17 cellular contexts compared by ENCODE assay signal in the genomic region with DNA sequence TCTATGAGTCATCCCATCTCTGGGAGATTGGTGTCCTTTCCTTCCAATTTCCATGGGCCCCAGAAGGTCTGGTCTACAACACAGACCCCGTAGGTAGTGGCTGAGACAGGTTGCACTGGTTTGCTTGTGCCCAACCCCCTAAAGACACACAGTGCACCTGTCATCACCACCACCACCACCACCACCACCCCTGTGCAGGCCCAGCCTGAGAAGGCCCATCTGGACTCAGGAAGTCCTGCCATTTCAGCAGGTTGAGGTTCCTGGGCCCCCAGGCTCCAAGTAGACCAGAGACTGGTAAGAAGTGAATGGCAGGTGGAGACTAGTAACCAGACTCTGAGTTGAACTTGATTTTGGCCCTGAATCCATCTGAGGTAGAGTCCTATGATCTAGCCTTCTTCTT. TPM values are rescaled to one million over a fixed set of nuclear protein-coding genes. Genes with fewer than 3 reads are reported as not detected.
DNase-seq lines count a peak whose midpoint lies in the region; FAIRE-seq and TF ChIP-seq lines count a peak whose summit lies in the region.
"Had no signal": no experiment of that assay in that cellular context is flagged by ENCODE, and none has a peak within 500 bp of the region (broad histone marks: within the 10 kb centered on the region; RNA-seq: fewer than 3 reads in every experiment).

No MANE protein-coding gene starts in this region.

- no peaks in the 10 kb centered on the region for H3K36me3 ChIP-seq in BLaER1
- no peaks in the 10 kb centered on the region for H3K36me3 ChIP-seq in H1 (ENCODE audit: control insufficient read depth in 2 of 4, insufficient read depth in 4 of 4, low read length in 3 of 4)
- no peaks in the 10 kb centered on the region for H3K36me3 ChIP-seq in neuronal stem cell (replicated peaks in 1 of 2; ENCODE audit: control insufficient read depth in 2 of 2, insufficient read depth in 2 of 2, low read length in 2 of 2)
- H3K36me3 ChIP-seq in SJCRH30, result no peaks in the 10 kb centered on the region
- H3K36me3 ChIP-seq in HAP-1 (replicated peaks), result no peaks in the 10 kb centered on the region

- no peak overlapping the region for H3K23ac ChIP-seq in H9 (ENCODE audit: insufficient read length, low read depth, low read length)
- H3K23ac ChIP-seq in H1 (ENCODE audit: insufficient read length), result no peak overlapping the region
- H3K23ac ChIP-seq in neuronal stem cell (ENCODE audit: low read depth, low read length, poor library complexity), result peak overlapping the region; percentile 14

- H3K27ac ChIP-seq in BLaER1, result peak overlapping the region; percentile 97
- H3K27ac ChIP-seq in H9 (ENCODE audit: insufficient read length, low read depth, low read length), result no peak overlapping the region
- no peak overlapping the region for H3K27ac ChIP-seq in H1 (ENCODE audit: low read depth, low read length)
- no peak overlapping the region for H3K27ac ChIP-seq in neuronal stem cell (replicated peaks; ENCODE audit: low read length)
- H3K27ac ChIP-seq in SJCRH30, result no peak overlapping the region

- H3K9me3 ChIP-seq in BLaER1, result 0 out of 2 replicates have a peak, but pooled peaks cover 9% of the 10 kb centered on the region
- no peaks in the 10 kb centered on the region for H3K9me3 ChIP-seq in H9 (ENCODE audit: control insufficient read depth, low read depth, low read length)
- no peaks in the 10 kb centered on the region for H3K9me3 ChIP-seq in H1 (ENCODE audit: insufficient read depth in 2 of 2, low read depth in 1 of 2, low read length in 1 of 2)
- H3K9me3 ChIP-seq in neuronal stem cell (replicated peaks in 1 of 2; ENCODE audit: control insufficient read depth in 2 of 2, insufficient read depth in 1 of 2, low read depth in 1 of 2, low read length in 2 of 2), result peaks cover 0 to 5% of the 10 kb centered on the region in 2 donors
- no peaks in the 10 kb centered on the region for H3K9me3 ChIP-seq in SJCRH30 (replicated peaks)
- H3K9me3 ChIP-seq in HAP-1, result no peaks in the 10 kb centered on the region

- H2AK5ac ChIP-seq in H9 (ENCODE audit: insufficient read length, low read length), result no peak overlapping the region
- H2AK5ac ChIP-seq in H1 (ENCODE audit: low read depth, low read length), result peak overlapping the region; percentile 53; the same call in 1 of the 2 replicates
- H2AK5ac ChIP-seq in neuronal stem cell (ENCODE audit: low read depth, low read length), result peak overlapping the region; percentile 99

- H3K27ac Mint-ChIP-seq in H9, result no peak overlapping the region
- H3K27ac Mint-ChIP-seq: B cell; CD4-positive, alpha-beta memory T cell; GM23338 had no signal

- no peak overlapping the region for H2BK15ac ChIP-seq in H9 (ENCODE audit: low read depth, low read length)
- H2BK15ac ChIP-seq in H1 (ENCODE audit: low read length), result no peak overlapping the region
- no peak overlapping the region for H2BK15ac ChIP-seq in neuronal stem cell (ENCODE audit: low read length)

- H3K9me3 Mint-ChIP-seq in H9, result peaks cover 0 to 4% of the 10 kb centered on the region in 2 experiments; a peak in 1 of 5 replicates
- H3K9me3 Mint-ChIP-seq: CD4-positive, alpha-beta memory T cell; GM23338 had no signal

- H3K27me3 Mint-ChIP-seq in H9 (ENCODE audit: low read depth), result peaks cover 76% of the 10 kb centered on the region

- TF ChIP-seq EP300 in H1 (IDR thresholded peaks at IDR 0.05; ENCODE audit: borderline replicate concordance in 1 of 2, low read depth in 2 of 2, low read length in 2 of 2), result no peak

- H4K20me1 ChIP-seq in BLaER1 (no peaks in the 10 kb centered on the region), H9 (ENCODE audit: control insufficient read depth, insufficient read depth, insufficient read length) (no peaks in the 10 kb centered on the region), H1 (replicated peaks in 1 of 2; ENCODE audit: control insufficient read depth in 1 of 2, insufficient read depth in 2 of 2, low read length in 2 of 2) (no peaks in the 10 kb centered on the region)

- H3K27me3 ChIP-seq in BLaER1 (no peaks in the 10 kb centered on the region), H9 (ENCODE audit: insufficient read depth, low read length) (no peaks in the 10 kb centered on the region), H1 (replicated peaks in 1 of 4; ENCODE audit: control insufficient read depth in 3 of 4, extremely low read depth in 1 of 4, insufficient read depth in 3 of 4, low read length in 3 of 4) (peaks cover 0 to 15% (median 4%) of the 10 kb centered on the region in 4 experiments; a peak in 3 of 7 replicates), neuronal stem cell (ENCODE audit: control insufficient read depth in 3 of 3, insufficient read depth in 3 of 3, low read depth in 1 of 3, low read length in 3 of 3) (peaks cover 0 to 85% (median 0%) of the 10 kb centered on the region in 3 experiments), SJCRH30 (no peaks in the 10 kb centered on the region), HAP-1 (ENCODE audit: low read depth) (peaks cover 6% of the 10 kb centered on the region; the same call in 1 of the 2 replicates)

- H3K4me1 ChIP-seq in BLaER1 (peaks cover 84% of the 10 kb centered on the region), H9 (ENCODE audit: insufficient read depth, low read length) (peaks cover 2% of the 10 kb centered on the region; the same call in 1 of the 2 replicates), H1 (replicated peaks in 1 of 4; ENCODE audit: control insufficient read depth in 3 of 4, insufficient read depth in 4 of 4, low read length in 3 of 4) (peaks cover 0 to 22% (median 11%) of the 10 kb centered on the region in 4 experiments; a peak in 6 of 7 replicates), neuronal stem cell (ENCODE audit: control insufficient read depth in 2 of 2, insufficient read depth in 1 of 2, low read depth in 1 of 2, low read length in 2 of 2) (peaks cover 16 to 32% of the 10 kb centered on the region in 2 donors), SJCRH30 (peaks cover 30% of the 10 kb centered on the region), HAP-1 (no peaks in the 10 kb centered on the region)

- TF ChIP-seq POLR2A in H1 (IDR thresholded peaks at IDR 0.05; ENCODE audit: control extremely low read depth in 1 of 2, low read depth in 2 of 2, low read length in 2 of 2), result no peak

- H3T11ph ChIP-seq in H9 (ENCODE audit: low read length), result no peak overlapping the region

- in situ Hi-C loops in HAP-1 (cut with MboI; ENCODE audit: low sequenced_read_pairs), result no loop called here

- no peak overlapping the region for H2BK120ac ChIP-seq in H9 (ENCODE audit: low read depth, low read length, poor library complexity, severe bottlenecking)
- H2BK120ac ChIP-seq in H1 (replicated peaks; ENCODE audit: low read depth, low read length), result no peak overlapping the region
- no peak overlapping the region for H2BK120ac ChIP-seq in neuronal stem cell (ENCODE audit: low read depth, low read length)

- H2AFZ ChIP-seq in H9 (ENCODE audit: low read length) (no peak overlapping the region), H1 (ENCODE audit: low read length) (no peak overlapping the region), neuronal stem cell (ENCODE audit: low read length) (no peak overlapping the region)
- H2AFZ ChIP-seq: GM23338 had no signal

- H3K23me2 ChIP-seq in H9 (ENCODE audit: insufficient read length, low read depth, low read length, poor library complexity, severe bottlenecking), result peaks cover 8% of the 10 kb centered on the region
- H3K23me2 ChIP-seq in H1 (ENCODE audit: low read depth, low read length), result peaks cover 7% of the 10 kb centered on the region; the same call in 1 of the 2 replicates

- H3K56ac ChIP-seq in H9 (ENCODE audit: insufficient read length, low read depth, low read length), result no peak overlapping the region
- no peak overlapping the region for H3K56ac ChIP-seq in H1 (replicated peaks; ENCODE audit: insufficient read length, low read depth, low read length)

- H2BK5ac ChIP-seq in H9 (ENCODE audit: insufficient read length, low read length) (no peak overlapping the region), H1 (ENCODE audit: low read depth, low read length) (no peak overlapping the region), neuronal stem cell (ENCODE audit: low read length) (peak overlapping the region; percentile 30)

- H4K8ac ChIP-seq in H9 (replicated peaks; ENCODE audit: insufficient read length, low read depth, low read length) (no peak overlapping the region), H1 (ENCODE audit: extremely low read depth, insufficient read depth, low read length) (no peak overlapping the region), neuronal stem cell (ENCODE audit: low read depth, low read length) (no peak overlapping the region)

- H3K4me2 ChIP-seq in BLaER1, result peak overlapping the region; percentile 95
- H3K4me2 ChIP-seq in H9 (ENCODE audit: insufficient read depth, insufficient read length, low read length), result no peak overlapping the region
- no peak overlapping the region for H3K4me2 ChIP-seq in H1 (ENCODE audit: insufficient read depth in 1 of 2, low read depth in 2 of 2, low read length in 2 of 2)
- H3K4me2 ChIP-seq in neuronal stem cell (ENCODE audit: insufficient read depth, low read length, poor library complexity, severe bottlenecking), result no peak overlapping the region
- H3K4me2 ChIP-seq: GM23338 had no signal

- TF ChIP-seq RAD21 in H1 (IDR thresholded peaks at IDR 0.05 in 1 of 2, conservative IDR thresholded peaks at IDR 0.05 in 1 of 2; ENCODE audit: low read depth in 2 of 2, low read length in 2 of 2), result no peak

- no peak overlapping the region for H3K4me3 ChIP-seq in BLaER1
- H3K4me3 ChIP-seq in H1 (ENCODE audit: extremely low read depth in 1 of 4, insufficient read depth in 2 of 4, low read depth in 3 of 4, low read length in 4 of 4), result no peak overlapping the region
- H3K4me3 ChIP-seq in neuronal stem cell (ENCODE audit: low read length in 2 of 2), result no peak overlapping the region
- H3K4me3 ChIP-seq in SJCRH30, result no peak overlapping the region
- no peak overlapping the region for H3K4me3 ChIP-seq in HAP-1
- H3K4me3 ChIP-seq: GM23338, K562 had no signal

- H2BK12ac ChIP-seq in H9 (ENCODE audit: insufficient read length, low read depth, low read length), result no peak overlapping the region
- H2BK12ac ChIP-seq in H1 (ENCODE audit: low read depth, low read length), result peak overlapping the region; percentile 27; the same call in 1 of the 2 replicates
- H2BK12ac ChIP-seq in neuronal stem cell (ENCODE audit: low read length), result no peak overlapping the region

- H2BK20ac ChIP-seq in H9 (ENCODE audit: low read depth, low read length, poor library complexity, severe bottlenecking) (no peak overlapping the region), H1 (ENCODE audit: low read length) (no peak overlapping the region)

- DNase-seq in H9, result peak; percentile 12
- no peak for DNase-seq in H1 (ENCODE audit: low read depth in 1 of 2, low spot score in 2 of 2)
- no peak for DNase-seq in neuronal stem cell (ENCODE audit: low spot score)
- no peak for DNase-seq in NCI-H2227 (lab: John Stamatoyannopoulos, UW; ENCODE audit: unreplicated experiment)
- no peak for DNase-seq in SJCRH30
- no peak for DNase-seq in HAP-1 (ENCODE audit: low spot score in 2 of 2)
- DNase-seq: CD4-positive, alpha-beta memory T cell; GF-D8; NCI-H1105; NCI-H2081 treated with DMSO at 0.1 percent for 48 hours; NCI-H748 treated with DMSO at 0.1 percent for 48 hours; SHP77 treated with DMSO at 0.1 percent for 48 hours had no signal

- H3K9ac ChIP-seq in BLaER1, result 0 out of 2 replicates have a peak overlapping the region, but pooled peaks have one; percentile 0
- H3K9ac ChIP-seq in H9 (ENCODE audit: extremely low read depth, insufficient read length, low read length), result no peak overlapping the region
- H3K9ac ChIP-seq in H1 (replicated peaks in 1 of 4; ENCODE audit: extremely low read depth in 1 of 4, low read depth in 3 of 4, low read length in 3 of 4), result no peak overlapping the region
- no peak overlapping the region for H3K9ac ChIP-seq in neuronal stem cell (ENCODE audit: low read depth, low read length, poor library complexity)

- no peak overlapping the region for H4K91ac ChIP-seq in H9 (ENCODE audit: insufficient read length, low read depth, low read length)
- no peak overlapping the region for H4K91ac ChIP-seq in H1 (replicated peaks; ENCODE audit: insufficient read length, low read length)
- no peak overlapping the region for H4K91ac ChIP-seq in neuronal stem cell (ENCODE audit: low read depth, low read length, poor library complexity)

- CTCF ChIA-PET in H1 (lab: Charles Lee; ENCODE audit: partially characterized antibody), result interaction anchor here (1.1 to 10.4 kb wide), 7 partner anchors 9 to 116 kb away, joined by 3 to 146 read pairs (median 30); no protein-coding TSS in a partner anchor

- H4K5ac ChIP-seq in H9 (ENCODE audit: insufficient read length, low read depth, low read length), result no peak overlapping the region
- H4K5ac ChIP-seq in H1 (ENCODE audit: insufficient read length, low read depth, low read length), result no peak overlapping the region

- no peak overlapping the region for H3K4me3 Mint-ChIP-seq in H9
- H3K4me3 Mint-ChIP-seq: B cell; CD4-positive, alpha-beta memory T cell; GM23338 had no signal

- H3K14ac ChIP-seq in H9 (ENCODE audit: insufficient read depth, low read length), result no peak overlapping the region
- no peak overlapping the region for H3K14ac ChIP-seq in H1 (ENCODE audit: insufficient read length)
- no peak overlapping the region for H3K14ac ChIP-seq in neuronal stem cell (ENCODE audit: low read length)

- H3K18ac ChIP-seq in H9 (ENCODE audit: insufficient read length, low read depth, low read length) (no peak overlapping the region), H1 (ENCODE audit: extremely low read depth, low read length) (no peak overlapping the region), neuronal stem cell (ENCODE audit: low read length) (peak overlapping the region; percentile 73)

- H3K4ac ChIP-seq in H9 (ENCODE audit: low read depth, low read length) (no peak overlapping the region), H1 (replicated peaks; ENCODE audit: insufficient read length, low read depth, low read length) (no peak overlapping the region), neuronal stem cell (ENCODE audit: low read length) (no peak overlapping the region)

- no CpG with 5 or more reads among the region's 1 CpG for WGBS in H9 (ENCODE audit: extremely low coverage, insufficient read length, low lambda C conversion rate)
- 88% methylated on average over 1 of the region's 1 CpG; no CpG with 5 or more reads in 1 of the 2 experiments for WGBS in H1 (ENCODE audit: extremely low coverage in 1 of 2, insufficient coverage in 1 of 2, insufficient read length in 1 of 2, insufficient replicate concordance in 2 of 2, low coverage in 1 of 2, low lambda C conversion rate in 2 of 2, missing lambda C conversion rate in 1 of 2), 2 experiments
- WGBS in neuronal stem cell (ENCODE audit: extremely low coverage in 2 of 2, insufficient read length in 2 of 2, insufficient replicate concordance in 1 of 2), 2 donors, result no CpG with 5 or more reads among the region's 1 CpG

- no peaks in the 10 kb centered on the region; a peak in 1 of 7 replicates for H3K36me3 Mint-ChIP-seq in H9 (ENCODE audit: insufficient read depth in 1 of 3, low read depth in 3 of 3)
- H3K36me3 Mint-ChIP-seq: CD4-positive, alpha-beta memory T cell had no signal

- no peaks in the 10 kb centered on the region for H3K79me1 ChIP-seq in H9 (ENCODE audit: insufficient read depth, low read depth, low read length, poor library complexity, severe bottlenecking)
- H3K79me1 ChIP-seq in H1 (ENCODE audit: low read depth, low read length), result no peaks in the 10 kb centered on the region
- H3K79me1 ChIP-seq in neuronal stem cell (ENCODE audit: low read depth, low read length), result no peaks in the 10 kb centered on the region

- H3K4me1 Mint-ChIP-seq in H9, result peaks cover 34 to 41% of the 10 kb centered on the region in 2 experiments
- H3K4me1 Mint-ChIP-seq: CD4-positive, alpha-beta memory T cell had no signal

- no peak for FAIRE-seq in H1 (lab: Jason Lieb, UNC)
- FAIRE-seq: GM19239, K562 had no signal

- H3K79me2 ChIP-seq in H9 (ENCODE audit: insufficient read depth, low read length) (no peaks in the 10 kb centered on the region), H1 (ENCODE audit: control insufficient read depth in 1 of 2, insufficient read depth in 2 of 2, low read length in 2 of 2) (no peaks in the 10 kb centered on the region)

- TF ChIP-seq CTCF in H9 (conservative IDR thresholded peaks at IDR 0.05) (no peak), H1 (IDR thresholded peaks at IDR 0.05; ENCODE audit: control extremely low read depth in 1 of 3, insufficient read depth in 1 of 3, low read depth in 1 of 3, low read length in 3 of 3) (no peak)

- POLR2A ChIA-PET in H1 (lab: Charles Lee; ENCODE audit: partially characterized antibody), result interaction anchor here (3.2 kb wide), 1 partner anchor 56 kb away, joined by 10 read pairs; the partner anchor contains the start of gene NGFR

RNA-seq across cellular contexts. Expression of gene PHB1, which starts 25.9 kb away (rescaled TPM):
- total RNA-seq in H9 (2021), result 325 and 351 TPM in 2 replicates
- 386 and 401 TPM in 2 replicates for total RNA-seq in H1 (2021; fragmentation: NEBNext Ultra II Directional; extraction: Animal tissue kit (Norgen Biotek cat#: 25700))
- 419 and 597 TPM in 2 replicates for polyA plus RNA-seq in H1 (2011; rRNA removed)
- 510 TPM for polyA plus RNA-seq in H1 (2011; cell fraction: cytosol; rRNA removed)
- 402 TPM for polyA plus RNA-seq in H1 (2011; cell fraction: nucleus; rRNA removed)
- polyA plus RNA-seq in H1 (2012, experiment 1 of 2), result 394 to 508 TPM (median 469 TPM) in 4 replicates
- 401 TPM for polyA plus RNA-seq in H1 (2012, experiment 2 of 2)
- polyA plus RNA-seq in H1 (2013, experiment 1 of 2), result 170 TPM
- polyA plus RNA-seq in H1 (2013, experiment 2 of 2), result 179 TPM
- polyA minus RNA-seq in H1 (2011; rRNA and poly(A)+ RNA removed), result 690 and 757 TPM in 2 replicates
- 130 TPM for polyA minus RNA-seq in H1 (2011; cell fraction: cytosol; rRNA and poly(A)+ RNA removed)
- 90.2 TPM for polyA minus RNA-seq in H1 (2011; cell fraction: nucleus; rRNA and poly(A)+ RNA removed)
- 110 TPM for polyA plus RNA-seq in neuronal stem cell (2013, experiment 1 of 2)
- 105 TPM for polyA plus RNA-seq in neuronal stem cell (2013, experiment 2 of 2)
- 240 and 249 TPM in 2 replicates for total RNA-seq in SJCRH30 (2014; rRNA removed; shearing (Covaris generic))

RNA-seq across cellular contexts. Expression of gene NGFR, which starts 54.5 kb away (rescaled TPM):
- total RNA-seq in H9 (2021), result 9.6 and 10.9 TPM in 2 replicates
- 8.1 TPM in 2 replicates for total RNA-seq in H1 (2021; fragmentation: NEBNext Ultra II Directional; extraction: Animal tissue kit (Norgen Biotek cat#: 25700))
- 10.3 and 19.4 TPM in 2 replicates for polyA plus RNA-seq in H1 (2011; rRNA removed)
- polyA plus RNA-seq in H1 (2011; cell fraction: cytosol; rRNA removed), result 13.8 TPM
- polyA plus RNA-seq in H1 (2011; cell fraction: nucleus; rRNA removed), result 13.1 TPM
- polyA plus RNA-seq in H1 (2012, experiment 1 of 2), result 5.7 to 12.2 TPM (median 10.3 TPM) in 4 replicates
- polyA plus RNA-seq in H1 (2012, experiment 2 of 2), result 8.0 TPM
- 13.1 TPM for polyA plus RNA-seq in H1 (2013, experiment 1 of 2)
- polyA plus RNA-seq in H1 (2013, experiment 2 of 2), result 13.5 TPM
- 4.4 and 5.9 TPM in 2 replicates for polyA minus RNA-seq in H1 (2011; rRNA and poly(A)+ RNA removed)
- polyA minus RNA-seq in H1 (2011; cell fraction: cytosol; rRNA and poly(A)+ RNA removed), result 4.4 TPM
- 5.5 TPM for polyA minus RNA-seq in H1 (2011; cell fraction: nucleus; rRNA and poly(A)+ RNA removed)
- polyA plus RNA-seq in neuronal stem cell (2013, experiment 1 of 2), result 29.4 TPM
- 29.5 TPM for polyA plus RNA-seq in neuronal stem cell (2013, experiment 2 of 2)
- total RNA-seq in SJCRH30 (2014; rRNA removed; shearing (Covaris generic)), result 104 and 105 TPM in 2 replicates
- polyA plus RNA-seq: CD4-positive, alpha-beta memory T cell had no signal
